20 cellular contexts compared by ENCODE assay signal in the genomic region with DNA sequence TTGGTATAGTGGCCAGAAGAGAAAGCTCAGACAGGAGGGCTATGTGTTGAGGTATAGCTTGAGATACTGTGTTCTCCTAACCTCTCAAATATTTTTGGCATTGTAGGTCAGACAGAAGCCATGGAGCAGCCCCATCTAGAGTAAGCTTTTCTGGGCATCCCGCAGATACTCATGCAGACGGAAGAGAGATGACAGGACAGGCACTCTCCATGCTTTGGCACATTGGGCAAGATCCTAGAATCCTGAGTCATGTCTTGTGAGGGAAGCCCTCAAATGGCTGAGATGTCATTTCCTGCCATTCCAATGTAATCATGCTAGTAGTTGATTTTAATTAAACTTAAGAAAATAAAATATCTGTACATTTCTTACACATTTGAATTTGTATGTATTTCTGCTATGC. TPM values are rescaled to one million over a fixed set of nuclear protein-coding genes. Genes with fewer than 3 reads are reported as not detected.
A peak's percentile ranks its signal among the peaks of the same experiment; 100 is the strongest.
DNase-seq lines count a peak whose midpoint lies in the region; ATAC-seq, FAIRE-seq and TF ChIP-seq lines count a peak whose summit lies in the region.
"Had no signal": no experiment of that assay in that cellular context is flagged by ENCODE, and none has a peak within 500 bp of the region (broad histone marks: within the 10 kb centered on the region; RNA-seq: fewer than 3 reads in every experiment).

No MANE protein-coding gene starts in this region.

- no peaks in the 10 kb centered on the region for H3K9me2 ChIP-seq in SK-N-SH

- ATAC-seq in SK-N-SH treated with all-trans-retinoic acid at 6 μM for 48 hours: peak; percentile 48; the same call in 2 of the 3 replicates
- peak; percentile 33 for ATAC-seq in esophagus mucosa
- ATAC-seq in psoas muscle: peak; percentile 37 to 67 (median 46)
- no peak for ATAC-seq in GM19397 (IDR thresholded peaks at IDR 0.05; ENCODE audit: unreplicated experiment)
- ATAC-seq: activated naive CD4-positive, alpha-beta T cell treated with anti-CD3 and anti-CD28 coated beads, Interleukin-2, amount 50 U/mL, for 72 hours had no signal

- no peaks in the 10 kb centered on the region for H3K27me3 ChIP-seq in SK-N-SH (ENCODE audit: insufficient read depth)
- H3K27me3 ChIP-seq in psoas muscle (ENCODE audit: insufficient read depth in 3 of 3, low read length in 2 of 3): no peaks in the 10 kb centered on the region
- H3K27me3 ChIP-seq: BLaER1 treated with 17β-estradiol and CSF1 and Interleukin-3, amounts not matched to agents 10 nM and 100 nM; right atrium auricular region; SJSA1; suprapubic skin; vagina had no signal

- WGBS in SK-N-SH (ENCODE audit: low lambda C conversion rate): 81% methylated on average over 2 of the region's 2 CpGs
- WGBS in psoas muscle, 3 donors: 73 to 82% (median 73%) methylated on average over 2 of the region's 2 CpGs

- H3K27ac ChIP-seq in SK-N-SH (ENCODE audit: low read depth in 2 of 2, low read length in 1 of 2) (no peak overlapping the region), psoas muscle (no peak overlapping the region)
- H3K27ac ChIP-seq: BLaER1 treated with 17β-estradiol and CSF1 and Interleukin-3, amounts not matched to agents 10 nM and 100 nM; PC-9; right atrium auricular region; SJSA1; suprapubic skin; vagina had no signal

- FAIRE-seq in D721Med (lab: Jason Lieb, UNC): no peak
- FAIRE-seq: A204.1 had no signal

- no peaks in the 10 kb centered on the region for H3K79me2 ChIP-seq in SK-N-SH (ENCODE audit: insufficient read depth)

- no peaks in the 10 kb centered on the region for H3K9me3 ChIP-seq in SK-N-SH
- H3K9me3 ChIP-seq in psoas muscle: no peaks in the 10 kb centered on the region
- H3K9me3 ChIP-seq: BLaER1 treated with 17β-estradiol and CSF1 and Interleukin-3, amounts not matched to agents 10 nM and 100 nM; right atrium auricular region; SJSA1; suprapubic skin; vagina had no signal

- H2AFZ ChIP-seq in SK-N-SH (ENCODE audit: low read depth): no peak overlapping the region
- H2AFZ ChIP-seq: PC-9 had no signal

- no peak overlapping the region for H3K4me2 ChIP-seq in SK-N-SH
- H3K4me2 ChIP-seq: PC-9 had no signal

- no peaks in the 10 kb centered on the region for H3F3A ChIP-seq in SK-N-SH (replicated peaks; ENCODE audit: insufficient read depth)

- CTCF ChIA-PET in SK-N-SH (lab: Yijun Ruan, JAX): no interaction called here

- H3K9ac ChIP-seq in SK-N-SH: no peak overlapping the region
- H3K9ac ChIP-seq: BLaER1 treated with 17β-estradiol and CSF1 and Interleukin-3, amounts not matched to agents 10 nM and 100 nM had no signal

- TF ChIP-seq CTCF in SK-N-SH (IDR thresholded peaks at IDR 0.05) (no peak), psoas muscle (IDR thresholded peaks at IDR 0.05) (no peak), D721Med (IDR thresholded peaks at IDR 0.05; ENCODE audit: insufficient read depth, missing control alignments) (no peak)

- no peak for TF ChIP-seq EP300 in SK-N-SH (IDR thresholded peaks at IDR 0.05; ENCODE audit: borderline replicate concordance in 1 of 2, low read depth in 1 of 2, low read length in 1 of 2)

- no peak for TF ChIP-seq RAD21 in SK-N-SH (IDR thresholded peaks at IDR 0.05; ENCODE audit: low read length)

- no peaks in the 10 kb centered on the region for H3K4me1 ChIP-seq in SK-N-SH (ENCODE audit: control insufficient read depth in 1 of 2, insufficient read depth in 2 of 2, low read depth in 1 of 2, low read length in 1 of 2)
- H3K4me1 ChIP-seq in psoas muscle: no peaks in the 10 kb centered on the region
- H3K4me1 ChIP-seq: right atrium auricular region, SJSA1, suprapubic skin, vagina had no signal

- H3K4me3 ChIP-seq in SK-N-SH (ENCODE audit: low read depth in 2 of 2, low read length in 1 of 2): no peak overlapping the region
- H3K4me3 ChIP-seq in psoas muscle: no peak overlapping the region
- H3K4me3 ChIP-seq: BLaER1 treated with 17β-estradiol and CSF1 and Interleukin-3, amounts not matched to agents 10 nM and 100 nM; PC-9; right atrium auricular region; SJSA1; suprapubic skin; vagina had no signal

- intact Hi-C loops in psoas muscle (cut with DNase I): no loop called here

- no peaks in the 10 kb centered on the region for H4K20me1 ChIP-seq in SK-N-SH (ENCODE audit: insufficient read depth)
- H4K20me1 ChIP-seq: BLaER1 treated with 17β-estradiol and CSF1 and Interleukin-3, amounts not matched to agents 10 nM and 100 nM had no signal

- DNase-seq in SK-N-SH (no peak), MV-4-11 (lab: John Stamatoyannopoulos, UW) (peak; percentile 32), psoas muscle (no peak), D721Med (ENCODE audit: insufficient read length, low spot score) (no peak), SW 1271 (lab: John Stamatoyannopoulos, UW) (no peak)
- DNase-seq: activated CD8-positive, alpha-beta memory T cell treated with anti-CD3 and anti-CD28 coated beads for 24 hours; cortex of kidney; nucleus accumbens; PC-9; stimulated activated CD4-positive, alpha-beta T cell treated with anti-CD3 and anti-CD28 coated beads, Interleukin-15, amount 100 ng/mL, for 24 hours had no signal

- H3K36me3 ChIP-seq in SK-N-SH (replicated peaks in 1 of 2; ENCODE audit: control insufficient read depth in 1 of 2, insufficient read depth in 2 of 2, low read length in 1 of 2) (no peaks in the 10 kb centered on the region), psoas muscle (ENCODE audit: insufficient read depth in 1 of 2, low read depth in 1 of 2) (no peaks in the 10 kb centered on the region)
- H3K36me3 ChIP-seq: BLaER1 treated with 17β-estradiol and CSF1 and Interleukin-3, amounts not matched to agents 10 nM and 100 nM; right atrium auricular region; SJSA1; suprapubic skin; vagina had no signal

- POLR2A ChIA-PET in SK-N-SH (lab: Yijun Ruan, JAX): no interaction called here

TF ChIP-seq in SK-N-SH treated with all-trans-retinoic acid at 6 μM for 48 hours, 23 proteins besides CTCF, POLR2A, EP300 and RAD21:
- no peak for TF ChIP-seq ISL1 (CRISPR knock-in tag; IDR thresholded peaks at IDR 0.05)

TF ChIP-seq in SK-N-SH, 30 proteins besides CTCF, POLR2A, EP300 and RAD21:
- TF ChIP-seq YY1 (IDR thresholded peaks at IDR 0.05; ENCODE audit: low read depth): no peak
- TF ChIP-seq, protein P1, sequence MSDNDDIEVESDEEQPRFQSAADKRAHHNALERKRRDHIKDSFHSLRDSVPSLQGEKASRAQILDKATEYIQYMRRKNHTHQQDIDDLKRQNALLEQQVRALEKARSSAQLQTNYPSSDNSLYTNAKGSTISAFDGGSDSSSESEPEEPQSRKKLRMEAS (IDR thresholded peaks at IDR 0.05; ENCODE audit: low read depth): no peak

RNA-seq across cellular contexts. Expression of gene KIF20B, which starts 16.8 kb away (rescaled TPM):
- 1.5 and 2.0 TPM in 2 replicates for polyA plus RNA-seq in SK-N-SH (2012; rRNA removed)
- polyA plus RNA-seq in SK-N-SH (2012; cell fraction: cytosol; rRNA removed): 2.3 and 3.5 TPM in 2 replicates
- polyA plus RNA-seq in SK-N-SH (2012; cell fraction: nucleus; rRNA removed): 0.52 and 2.1 TPM in 2 replicates
- total RNA-seq in esophagus mucosa: 21.0 TPM
- total RNA-seq in psoas muscle: under 1 TPM; 0.54 to 0.84 (median 0.72) TPM
- under 1 TPM; 0.18 to 0.57 (median 0.49) TPM for polyA plus RNA-seq in psoas muscle

RNA-seq across cellular contexts. Expression of gene PANK1, which starts 39.6 kb away (rescaled TPM):
- polyA plus RNA-seq in SK-N-SH (2012; rRNA removed): 4.2 and 4.9 TPM in 2 replicates
- 3.9 and 4.6 TPM in 2 replicates for polyA plus RNA-seq in SK-N-SH (2012; cell fraction: cytosol; rRNA removed)
- 1.1 and 4.0 TPM in 2 replicates for polyA plus RNA-seq in SK-N-SH (2012; cell fraction: nucleus; rRNA removed)
- 5.7 TPM for total RNA-seq in esophagus mucosa
- total RNA-seq in psoas muscle: 10 to 100 TPM in 3 of 4 donors, 1 to 10 TPM in 1; 3.5 to 17.0 (median 11.8) TPM
- 1 to 10 TPM in 2 of 3 donors, under 1 TPM in 1; 0.91 to 6.3 (median 4.8) TPM for polyA plus RNA-seq in psoas muscle

Comparison
In these comparisons a context has a peak if more than half of its experiments do, and no peak if none do; other contexts are left out.
1. RNA of gene KIF20B, which starts 16.8 kb away (total RNA-seq): 21.0 TPM in esophagus mucosa (single experiment); 0.54 to 0.84 TPM in psoas muscle; every median in the first group is over 10 times any median in the second.